12 cellular contexts compared by ENCODE assay signal in the genomic region with DNA sequence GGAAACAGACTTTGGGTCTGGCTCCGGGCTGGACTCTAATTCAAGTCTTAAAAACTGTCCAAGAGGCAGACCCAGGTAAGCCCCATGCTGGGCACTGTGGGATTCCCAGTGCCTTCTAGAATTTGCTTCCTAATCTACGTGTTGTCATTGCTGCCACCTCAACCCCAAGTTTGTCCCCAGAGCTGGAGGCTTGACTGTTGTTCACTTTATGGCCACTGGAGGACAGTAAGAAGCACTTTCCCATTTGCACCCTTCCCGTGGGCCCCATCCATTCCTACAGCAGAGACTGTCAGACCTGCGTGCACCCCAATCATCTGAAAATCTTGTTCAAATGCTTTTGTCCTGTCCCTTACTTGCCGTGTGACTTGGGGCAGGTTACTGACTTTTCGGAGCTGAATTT. TPM values are rescaled to one million over a fixed set of nuclear protein-coding genes. Genes with fewer than 3 reads are reported as not detected.
DNase-seq lines count a peak whose midpoint lies in the region; ATAC-seq and TF ChIP-seq lines count a peak whose summit lies in the region.
"Had no signal": no experiment of that assay in that cellular context is flagged by ENCODE, and none has a peak within 500 bp of the region (broad histone marks: within the 10 kb centered on the region; RNA-seq: fewer than 3 reads in every experiment).

No MANE protein-coding gene starts in this region.

- H3K4me2 ChIP-seq in GM23248 (ENCODE audit: unreplicated experiment) (no peak overlapping the region), hepatocyte (no peak overlapping the region)

- H3K9me3 Mint-ChIP-seq in CD14-positive monocyte, result peaks cover 0 to 1% (median 0%) of the 10 kb centered on the region in 7 donors

- TF ChIP-seq CTCF in CD14-positive monocyte (IDR thresholded peaks at IDR 0.05) (peak; percentile 31), hepatocyte (IDR thresholded peaks at IDR 0.05; ENCODE audit: poor library complexity) (peak; percentile 13)

- DNase-seq in CD14-positive monocyte (ENCODE audit: low spot score) (no peak), GM23248 (peak; percentile 19), SKM-1 (lab: John Stamatoyannopoulos, UW; ENCODE audit: unreplicated experiment) (peak; percentile 34), hepatocyte (ENCODE audit: low spot score) (no peak), NCI-H2081 treated with DMSO at 0.1 percent for 48 hours (lab: John Stamatoyannopoulos, UW) (no peak), posterior vena cava (ENCODE audit: low spot score) (no peak)
- DNase-seq: DMS79 treated with DMSO at 0.1 percent for 48 hours, NCI-H2081 had no signal

- ATAC-seq in esophagus mucosa, result no peak
- no peak for ATAC-seq in HG03095 (IDR thresholded peaks at IDR 0.05; ENCODE audit: unreplicated experiment)

- H3K36me3 ChIP-seq in GM23248 (ENCODE audit: low read depth) (no peaks in the 10 kb centered on the region), hepatocyte (replicated peaks; ENCODE audit: insufficient read depth, low read depth) (no peaks in the 10 kb centered on the region)
- H3K36me3 ChIP-seq: prostate gland, SJSA1 had no signal

- H3K9me3 ChIP-seq in GM23248 (ENCODE audit: low read depth), result no peaks in the 10 kb centered on the region
- no peaks in the 10 kb centered on the region for H3K9me3 ChIP-seq in hepatocyte (ENCODE audit: low read depth)
- H3K9me3 ChIP-seq: prostate gland, SJSA1 had no signal

- H4K20me1 ChIP-seq in GM23248 (ENCODE audit: insufficient read depth), result no peaks in the 10 kb centered on the region
- no peaks in the 10 kb centered on the region for H4K20me1 ChIP-seq in hepatocyte (ENCODE audit: insufficient read depth, poor library complexity, severe bottlenecking)

- H3K9ac ChIP-seq in GM23248, result no peak overlapping the region

- peaks cover 10% of the 10 kb centered on the region; the same call in 1 of the 2 replicates for H3F3A ChIP-seq in GM23248 (ENCODE audit: insufficient read depth)

- H3K27me3 ChIP-seq in GM23248 (replicated peaks; ENCODE audit: insufficient read depth) (peaks cover 31% of the 10 kb centered on the region), hepatocyte (no peaks in the 10 kb centered on the region)
- H3K27me3 ChIP-seq: SJSA1 had no signal

- H3K36me3 Mint-ChIP-seq in CD14-positive monocyte, result no peaks in the 10 kb centered on the region

- H3K4me3 Mint-ChIP-seq in CD14-positive monocyte, result no peak overlapping the region

- H2AFZ ChIP-seq in GM23248 (no peak overlapping the region), hepatocyte (no peak overlapping the region)

- intact Hi-C loops in CD14-positive monocyte (cut with micrococcal nuclease) (no loop called here), posterior vena cava (cut with DNase I) (no loop called here)

- WGBS in GM23248 (ENCODE audit: low coverage in 1 of 2, low lambda C conversion rate in 2 of 2, missing lambda C conversion rate in 2 of 2), 2 experiments, result 57 to 72% methylated on average over 6 of the region's 6 CpGs
- 78% methylated on average over 6 of the region's 6 CpGs for WGBS in hepatocyte (ENCODE audit: low lambda C conversion rate, missing lambda C conversion rate)

- H3K27me3 Mint-ChIP-seq in CD14-positive monocyte (ENCODE audit: low read depth in 3 of 3), result peaks cover 11 to 16% (median 11%) of the 10 kb centered on the region in 3 donors

- in situ Hi-C loops in GM23248 (cut with MboI), result no loop called here

- H3K9me2 ChIP-seq in GM23248 (ENCODE audit: insufficient read depth) (no peaks in the 10 kb centered on the region), hepatocyte (replicated peaks; ENCODE audit: insufficient read depth) (no peaks in the 10 kb centered on the region)

- H3K27ac ChIP-seq in GM23248 (no peak overlapping the region), hepatocyte (no peak overlapping the region)
- H3K27ac ChIP-seq: prostate gland, SJSA1 had no signal

- H3K4me1 ChIP-seq in GM23248 (ENCODE audit: insufficient read depth), result peaks cover 17% of the 10 kb centered on the region
- H3K4me1 ChIP-seq in hepatocyte (ENCODE audit: insufficient read depth), result no peaks in the 10 kb centered on the region
- H3K4me1 ChIP-seq: prostate gland had no signal

- peak overlapping the region in 1 of 7 donors; percentile 38 for H3K27ac Mint-ChIP-seq in CD14-positive monocyte

- peaks cover 13% of the 10 kb centered on the region for H3K4me1 Mint-ChIP-seq in CD14-positive monocyte

- H3K4me3 ChIP-seq in GM23248 (no peak overlapping the region), hepatocyte (no peak overlapping the region)
- H3K4me3 ChIP-seq: prostate gland, SJSA1 had no signal

- H3K79me2 ChIP-seq in GM23248 (ENCODE audit: insufficient read depth) (no peaks in the 10 kb centered on the region), hepatocyte (no peaks in the 10 kb centered on the region)

RNA-seq across cellular contexts. Expression of gene VASH2, which starts 29.4 kb away (rescaled TPM):
- polyA plus RNA-seq in CD14-positive monocyte, result not detected
- total RNA-seq in GM23248 (2014; rRNA removed; shearing (Covaris generic)), result not detected in 2 replicates
- polyA plus RNA-seq in GM23248 (2016; fragmentation: Nextera tagmentation; extraction: Ambion mirVana), result 0.06 and 0.19 TPM in 2 replicates
- 3.6 and 4.5 TPM in 2 replicates for total RNA-seq in hepatocyte
- polyA plus RNA-seq in hepatocyte, result 0.96 and 3.0 TPM in 2 replicates
- total RNA-seq in esophagus mucosa, result 0.36 TPM
- total RNA-seq in posterior vena cava, result 1 to 10 TPM; 3.3 to 4.8 TPM

Comparison
In these comparisons a context has a peak if more than half of its experiments do, and no peak if none do; other contexts are left out.
1. DNase-seq: peak in GM23248 (single experiment) and SKM-1 (single experiment); none in CD14-positive monocyte (single experiment), hepatocyte (single experiment), NCI-H2081 treated with DMSO at 0.1 percent for 48 hours (single experiment) and posterior vena cava (single experiment).